ENCODE assay signal across 13 cellular contexts in genomic region chr10:51861731-51862130, GRCh38.
"Had no signal": no experiment of that assay in that cellular context is flagged by ENCODE, and none has a peak within 500 bp of the region (broad histone marks: within the 10 kb centered on the region; RNA-seq: fewer than 3 reads in every experiment).

No MANE protein-coding gene starts in this region.

- H3K9ac ChIP-seq: parathyroid adenoma had no signal

- ATAC-seq: activated T-cell treated with anti-CD3 and anti-CD28 coated beads, Interleukin-2, amount 50 U/mL, for 72 hours; effector memory CD8-positive, alpha-beta T cell had no signal

- H3K4me1 ChIP-seq: parathyroid adenoma had no signal

- H3K27me3 ChIP-seq: brain microvascular endothelial cell had no signal

- DNase-seq: activated B cell treated with CpG ODN at 0.5 μM for 24 hours; activated CD4-positive, alpha-beta T cell treated with anti-CD3 and anti-CD28 coated beads, Interleukin-2, amount 10 ng/mL, durations not matched to agents 24 days and 14 days; activated CD8-positive, alpha-beta memory T cell treated with anti-CD3 and anti-CD28 coated beads, Interleukin-2, amount 50 U/mL, for 48 hours; activated gamma-delta T cell; activated T-cell treated with anti-CD3 and anti-CD28 coated beads, Interleukin-2, amount 50 U/mL, for 72 hours; amygdala; brain microvascular endothelial cell; effector memory CD8-positive, alpha-beta T cell; naive B cell; retina; stimulated activated CD4-positive, alpha-beta T cell treated with anti-CD3 and anti-CD28 coated beads, Interleukin-2, amount 100 ng/mL, for 48 hours had no signal

- H3K36me3 ChIP-seq: brain microvascular endothelial cell had no signal

- H3K27ac ChIP-seq: brain microvascular endothelial cell, epithelial cell of prostate, parathyroid adenoma had no signal
